In genomic region chr15:66886241-66886675, GRCh38 we compare ENCODE assay signal across 18 cellular contexts.
"Had no signal": no experiment of that assay in that cellular context is flagged by ENCODE, and none has a peak within 500 bp of the region (broad histone marks: within the 10 kb centered on the region; RNA-seq: fewer than 3 reads in every experiment).

No MANE protein-coding gene starts in this region.

- H3K27me3 ChIP-seq: gastroesophageal sphincter, left lung, pancreas, stomach, thyroid gland had no signal

- DNase-seq: activated CD4-positive, alpha-beta memory T cell treated with anti-CD3 and anti-CD28 coated beads, Interleukin-2, amount 10 ng/mL, durations not matched to agents 7 days and 5 days; activated CD4-positive, alpha-beta T cell treated with anti-CD3 and anti-CD28 coated beads for 1 hour; aorta; cerebellar nuclear complex; dermis blood vessel endothelial cell; erythroblast; left lung; mammary epithelial cell; mucosa of descending colon; stimulated activated CD4-positive, alpha-beta T cell treated with anti-CD3 and anti-CD28 coated beads, Interleukin-12 subunit alpha, Interleukin-12 subunit beta, amount 100 ng/mL, for 4 hours; stimulated activated CD4-positive, alpha-beta T cell treated with anti-CD3 and anti-CD28 coated beads, Interleukin-2, amount 100 ng/mL, for 24 hours; stomach; T-helper 1 cell; thyroid gland had no signal

- H3K4me3 Mint-ChIP-seq: activated CD4-positive, alpha-beta memory T cell treated with anti-CD3 and anti-CD28 coated beads, Interleukin-2, amount 10 ng/mL, durations not matched to agents 7 days and 5 days; naive thymus-derived CD4-positive, alpha-beta T cell had no signal

- H3K9me3 ChIP-seq: gastroesophageal sphincter, pancreas, thyroid gland had no signal

- H3K27ac ChIP-seq: gastroesophageal sphincter, left lung, pancreas, thyroid gland, VCaP had no signal

- H3K36me3 Mint-ChIP-seq: naive thymus-derived CD4-positive, alpha-beta T cell had no signal

- H3K36me3 ChIP-seq: gastroesophageal sphincter, left lung, pancreas, stomach, thyroid gland had no signal

- H3K4me3 ChIP-seq: gastroesophageal sphincter, left lung, mucosa of descending colon, pancreas, stomach, thyroid gland had no signal

- H3K4me1 Mint-ChIP-seq: activated CD4-positive, alpha-beta memory T cell treated with anti-CD3 and anti-CD28 coated beads, Interleukin-2, amount 10 ng/mL, durations not matched to agents 7 days and 5 days; naive thymus-derived CD4-positive, alpha-beta T cell had no signal

- H3K27ac Mint-ChIP-seq: activated CD4-positive, alpha-beta memory T cell treated with anti-CD3 and anti-CD28 coated beads, Interleukin-2, amount 10 ng/mL, durations not matched to agents 7 days and 5 days; naive thymus-derived CD4-positive, alpha-beta T cell had no signal
